Comparison of ENCODE assay signal across 7 cellular contexts in genomic region chr16:2663553-2664521, GRCh38. TPM values are rescaled to one million over a fixed set of nuclear protein-coding genes. Genes with fewer than 3 reads are reported as not detected.
A peak's percentile ranks its signal among the peaks of the same experiment; 100 is the strongest.
DNase-seq lines count a peak whose midpoint lies in the region; ATAC-seq and TF ChIP-seq lines count a peak whose summit lies in the region.

No MANE protein-coding gene starts in this region.

- peak overlapping the region; percentile 48 for H3K4me3 Mint-ChIP-seq in activated CD8-positive, alpha-beta T cell treated with anti-CD3 and anti-CD28 coated beads for 36 hours
- peak overlapping the region; percentile 41 for H3K4me3 Mint-ChIP-seq in stimulated activated effector memory CD8-positive, alpha-beta T cell treated with anti-CD3 and anti-CD28 coated beads, Interleukin-12 subunit alpha, Interleukin-12 subunit beta, amount 100 ng/mL, for 72 hours

- peaks cover 7% of the 10 kb centered on the region for H3K36me3 ChIP-seq in MG63

- no peaks in the 10 kb centered on the region for H3K27me3 Mint-ChIP-seq in activated CD8-positive, alpha-beta T cell treated with anti-CD3 and anti-CD28 coated beads for 36 hours

- no peaks in the 10 kb centered on the region for H3K27me3 ChIP-seq in MG63

- POLR2A ChIA-PET in activated CD8-positive, alpha-beta T cell treated with anti-CD3 and anti-CD28 coated beads for 36 hours (lab: Charles Lee) = interaction anchor here (0.6 to 2.8 kb wide), 6 partner anchors 9 to 144 kb away, joined by 3 to 12 read pairs (median 4); partner anchors contain the start of genes AMDHD2 and KCTD5

- intact Hi-C loops in activated CD8-positive, alpha-beta T cell treated with anti-CD3 and anti-CD28 coated beads for 36 hours (cut with micrococcal nuclease) = no loop called here

- H3K4me3 ChIP-seq in MG63 = no peak overlapping the region
- no peak overlapping the region for H3K4me3 ChIP-seq in fibroblast of villous mesenchyme (ENCODE audit: low read depth, low read length)

- TF ChIP-seq CTCF in activated CD8-positive, alpha-beta T cell treated with anti-CD3 and anti-CD28 coated beads for 36 hours (IDR thresholded peaks at IDR 0.05) = no peak
- TF ChIP-seq CTCF in fibroblast of villous mesenchyme (IDR thresholded peaks at IDR 0.05; ENCODE audit: insufficient read depth, low read depth, low read length) = no peak

- peaks cover 49% of the 10 kb centered on the region for H3K4me1 Mint-ChIP-seq in activated CD8-positive, alpha-beta T cell treated with anti-CD3 and anti-CD28 coated beads for 36 hours (ENCODE audit: low read depth)
- peaks cover 32% of the 10 kb centered on the region for H3K4me1 Mint-ChIP-seq in stimulated activated effector memory CD8-positive, alpha-beta T cell treated with anti-CD3 and anti-CD28 coated beads, Interleukin-12 subunit alpha, Interleukin-12 subunit beta, amount 100 ng/mL, for 72 hours

- H3K9me3 Mint-ChIP-seq in activated CD8-positive, alpha-beta T cell treated with anti-CD3 and anti-CD28 coated beads for 36 hours = no peaks in the 10 kb centered on the region
- no peaks in the 10 kb centered on the region for H3K9me3 Mint-ChIP-seq in stimulated activated effector memory CD8-positive, alpha-beta T cell treated with anti-CD3 and anti-CD28 coated beads, Interleukin-12 subunit alpha, Interleukin-12 subunit beta, amount 100 ng/mL, for 72 hours

- DNase-seq in MG63 (peak; percentile 36), fibroblast of villous mesenchyme (ENCODE audit: low read depth) (peak; percentile 97), NCI-H82 treated with DMSO at 0.1 percent for 48 hours (lab: John Stamatoyannopoulos, UW; ENCODE audit: unreplicated experiment) (no peak), NCI-H2029 (lab: John Stamatoyannopoulos, UW) (no peak), NCI-H1436 treated with DMSO at 0.1 percent for 48 hours (lab: John Stamatoyannopoulos, UW) (no peak)
- peak; percentile 85 for DNase-seq in activated CD8-positive, alpha-beta T cell treated with anti-CD3 and anti-CD28 coated beads for 36 hours
- peak in 1 of 2 donors; percentile 83 for DNase-seq in stimulated activated effector memory CD8-positive, alpha-beta T cell treated with anti-CD3 and anti-CD28 coated beads, Interleukin-12 subunit alpha, Interleukin-12 subunit beta, amount 100 ng/mL, for 72 hours (ENCODE audit: low spot score in 2 of 2)

- peaks cover 48% of the 10 kb centered on the region for H3K36me3 Mint-ChIP-seq in activated CD8-positive, alpha-beta T cell treated with anti-CD3 and anti-CD28 coated beads for 36 hours (ENCODE audit: low read depth)
- H3K36me3 Mint-ChIP-seq in stimulated activated effector memory CD8-positive, alpha-beta T cell treated with anti-CD3 and anti-CD28 coated beads, Interleukin-12 subunit alpha, Interleukin-12 subunit beta, amount 100 ng/mL, for 72 hours = peaks cover 51% of the 10 kb centered on the region

- H3K9me3 ChIP-seq in MG63 = no peaks in the 10 kb centered on the region

- peak; percentile 93 for ATAC-seq in activated CD8-positive, alpha-beta T cell treated with anti-CD3 and anti-CD28 coated beads for 36 hours
- peak; percentile 89 for ATAC-seq in stimulated activated effector memory CD8-positive, alpha-beta T cell treated with anti-CD3 and anti-CD28 coated beads, Interleukin-12 subunit alpha, Interleukin-12 subunit beta, amount 100 ng/mL, for 72 hours

- peak overlapping the region; percentile 95 for H3K27ac Mint-ChIP-seq in activated CD8-positive, alpha-beta T cell treated with anti-CD3 and anti-CD28 coated beads for 36 hours
- peak overlapping the region; percentile 24 for H3K27ac Mint-ChIP-seq in stimulated activated effector memory CD8-positive, alpha-beta T cell treated with anti-CD3 and anti-CD28 coated beads, Interleukin-12 subunit alpha, Interleukin-12 subunit beta, amount 100 ng/mL, for 72 hours

- CTCF ChIA-PET in activated CD8-positive, alpha-beta T cell treated with anti-CD3 and anti-CD28 coated beads for 36 hours (lab: Charles Lee) = interaction anchor here (1.5 kb wide), 1 partner anchor 9 kb away, joined by 7 read pairs; no protein-coding TSS in a partner anchor

RNA-seq across cellular contexts. Expression of gene KCTD5, which starts 18.5 kb away (rescaled TPM):
- total RNA-seq in MG63 (2014; rRNA removed; shearing (Covaris generic); ENCODE audit: low replicate concordance) = 49.6 and 71.6 TPM in 2 replicates
- total RNA-seq in activated CD8-positive, alpha-beta T cell treated with anti-CD3 and anti-CD28 coated beads for 36 hours = 10 to 100 TPM; 26.0 to 27.3 TPM
- total RNA-seq in fibroblast of villous mesenchyme = 25.0 and 26.4 TPM in 2 replicates

RNA-seq across cellular contexts. Expression of gene PRSS27, which starts 56.2 kb away (rescaled TPM):
- 0.22 and 1.7 TPM in 2 replicates for total RNA-seq in MG63 (2014; rRNA removed; shearing (Covaris generic); ENCODE audit: low replicate concordance)
- 1 to 10 TPM; 1.2 to 1.4 TPM for total RNA-seq in activated CD8-positive, alpha-beta T cell treated with anti-CD3 and anti-CD28 coated beads for 36 hours
- 0.86 and 0.97 TPM in 2 replicates for total RNA-seq in fibroblast of villous mesenchyme

Comparison
In these comparisons a context has a peak if more than half of its experiments do, and no peak if none do; other contexts are left out.
1. DNase-seq: peak in MG63 (single experiment), activated CD8-positive, alpha-beta T cell treated with anti-CD3 and anti-CD28 coated beads for 36 hours (single experiment) and fibroblast of villous mesenchyme (single experiment); none in NCI-H82 treated with DMSO at 0.1 percent for 48 hours (single experiment), NCI-H2029 (single experiment) and NCI-H1436 treated with DMSO at 0.1 percent for 48 hours (single experiment).